Comparison of ENCODE assay signal across 8 cellular contexts in genomic region chr12:132560421-132560830, GRCh38. TPM values are rescaled to one million over a fixed set of nuclear protein-coding genes. Genes with fewer than 3 reads are reported as not detected.
DNase-seq lines count a peak whose midpoint lies in the region; ATAC-seq, FAIRE-seq and TF ChIP-seq lines count a peak whose summit lies in the region.

No MANE protein-coding gene starts in this region.

- in situ Hi-C loops in GM13977 (cut with MboI; ENCODE audit: low pct_unique_long_range_greater_than_20kb, low sequenced_read_pairs, unreplicated experiment) = no loop called here

- TF ChIP-seq RAD21 in A549 (conservative IDR thresholded peaks at IDR 0.05 in 1 of 2, IDR thresholded peaks at IDR 0.05 in 1 of 2) (no peak), SK-N-SH (IDR thresholded peaks at IDR 0.05; ENCODE audit: low read length) (no peak)

- H4K20me1 ChIP-seq in SK-N-SH (ENCODE audit: insufficient read depth) (peaks cover 33% of the 10 kb centered on the region), Karpas-422 (ENCODE audit: insufficient read depth, low read depth, low read length) (no peaks in the 10 kb centered on the region)

- TF ChIP-seq EP300 in A549 (IDR thresholded peaks at IDR 0.05) (no peak), SK-N-SH (IDR thresholded peaks at IDR 0.05; ENCODE audit: borderline replicate concordance in 1 of 2, low read depth in 1 of 2, low read length in 1 of 2) (no peak)

- H3K9me3 Mint-ChIP-seq in natural killer cell treated with Interleukin-12 subunit alpha and Interleukin-12 subunit beta and Interleukin-15 and Interleukin-18, amount 100 ng/mL, for 72 hours = no peaks in the 10 kb centered on the region

- H3K4me3 ChIP-seq in A549 (peak overlapping the region; percentile 91), SK-N-SH (ENCODE audit: low read depth in 2 of 2, low read length in 1 of 2) (peak overlapping the region; percentile 68 to 80), Karpas-422 (ENCODE audit: low read length) (no peak overlapping the region)

- TF ChIP-seq POLR2A in A549 (IDR thresholded peaks at IDR 0.05; ENCODE audit: low read length) = no peak

- peaks cover 0 to 3% of the 10 kb centered on the region in 2 experiments for H3K36me3 ChIP-seq in SK-N-SH (replicated peaks in 1 of 2; ENCODE audit: control insufficient read depth in 1 of 2, insufficient read depth in 2 of 2, low read length in 1 of 2)
- H3K36me3 ChIP-seq in Karpas-422 (ENCODE audit: insufficient read depth, low read length) = no peaks in the 10 kb centered on the region

- no peaks in the 10 kb centered on the region for H3K36me3 Mint-ChIP-seq in natural killer cell treated with Interleukin-12 subunit alpha and Interleukin-12 subunit beta and Interleukin-15 and Interleukin-18, amount 100 ng/mL, for 72 hours

- H2AFZ ChIP-seq in SK-N-SH (ENCODE audit: low read depth) (no peak overlapping the region), Karpas-422 (ENCODE audit: low read length) (no peak overlapping the region)

- no peaks in the 10 kb centered on the region for H3F3A ChIP-seq in SK-N-SH (replicated peaks; ENCODE audit: insufficient read depth)

- peaks cover 0 to 3% of the 10 kb centered on the region in 2 donors for H3K27me3 Mint-ChIP-seq in natural killer cell treated with Interleukin-12 subunit alpha and Interleukin-12 subunit beta and Interleukin-15 and Interleukin-18, amount 100 ng/mL, for 72 hours

- peak; percentile 39 to 44 for DNase-seq in A549 (ENCODE audit: low read depth in 1 of 2, low spot score in 1 of 2)
- peak; percentile 74 for DNase-seq in GM13977 (ENCODE audit: low spot score)
- peak; percentile 82 for DNase-seq in SK-N-SH
- no peak for DNase-seq in epithelial cell of prostate (ENCODE audit: low read depth, low spot score)
- DNase-seq in natural killer cell treated with Interleukin-12 subunit alpha and Interleukin-12 subunit beta and Interleukin-15 and Interleukin-18, amount 100 ng/mL, for 72 hours (ENCODE audit: low spot score) = no peak
- no peak for DNase-seq in RKO (ENCODE audit: low spot score)
- no peak for DNase-seq in Karpas-422

- ATAC-seq in A549 = peak; percentile 27 to 58
- ATAC-seq in natural killer cell treated with Interleukin-12 subunit alpha and Interleukin-12 subunit beta and Interleukin-15 and Interleukin-18, amount 100 ng/mL, for 72 hours = peak; percentile 20 to 25
- ATAC-seq in GM21447 (IDR thresholded peaks at IDR 0.05; ENCODE audit: unreplicated experiment) = no peak

- H3K4me1 Mint-ChIP-seq in natural killer cell treated with Interleukin-12 subunit alpha and Interleukin-12 subunit beta and Interleukin-15 and Interleukin-18, amount 100 ng/mL, for 72 hours (ENCODE audit: low read depth in 2 of 2) = peaks cover 0 to 10% of the 10 kb centered on the region in 2 donors

- H3K4me3 Mint-ChIP-seq in natural killer cell treated with Interleukin-12 subunit alpha and Interleukin-12 subunit beta and Interleukin-15 and Interleukin-18, amount 100 ng/mL, for 72 hours = peak overlapping the region; percentile 67

- H3K79me2 ChIP-seq in SK-N-SH (ENCODE audit: insufficient read depth) (peaks cover 8% of the 10 kb centered on the region; the same call in 1 of the 2 replicates), Karpas-422 (ENCODE audit: low read length) (no peaks in the 10 kb centered on the region)

- H3K9me3 ChIP-seq in A549 = no peaks in the 10 kb centered on the region
- no peaks in the 10 kb centered on the region for H3K9me3 ChIP-seq in SK-N-SH
- H3K9me3 ChIP-seq in Karpas-422 (ENCODE audit: low read length) = no peaks in the 10 kb centered on the region

- H3K27ac ChIP-seq in A549 = peak overlapping the region; percentile 80 to 91
- peak overlapping the region in 1 of 2 experiments; percentile 63; a peak in 2 of 4 replicates for H3K27ac ChIP-seq in SK-N-SH (ENCODE audit: low read depth in 2 of 2, low read length in 1 of 2)
- peak overlapping the region; percentile 43 for H3K27ac ChIP-seq in epithelial cell of prostate
- H3K27ac ChIP-seq in Karpas-422 (ENCODE audit: low read length) = no peak overlapping the region

- peak overlapping the region; percentile 62; the same call in 1 of the 2 replicates for H3K9ac ChIP-seq in SK-N-SH
- no peak overlapping the region for H3K9ac ChIP-seq in Karpas-422 (ENCODE audit: low read length)

- H3K27ac Mint-ChIP-seq in natural killer cell treated with Interleukin-12 subunit alpha and Interleukin-12 subunit beta and Interleukin-15 and Interleukin-18, amount 100 ng/mL, for 72 hours = no peak overlapping the region

- H3K27me3 ChIP-seq in SK-N-SH (ENCODE audit: insufficient read depth) = no peaks in the 10 kb centered on the region
- no peaks in the 10 kb centered on the region for H3K27me3 ChIP-seq in Karpas-422 (ENCODE audit: low read length)

- no CpG with 5 or more reads among the region's 49 CpGs for WGBS in A549 (ENCODE audit: missing lambda C conversion rate)
- WGBS in SK-N-SH (ENCODE audit: low lambda C conversion rate) = 0% methylated on average over 5 of the region's 49 CpGs

- H3K9me2 ChIP-seq in SK-N-SH (no peaks in the 10 kb centered on the region), Karpas-422 (replicated peaks; ENCODE audit: insufficient read depth, low read length) (no peaks in the 10 kb centered on the region)

- CTCF ChIA-PET in A549 (lab: Yijun Ruan, JAX) = interaction anchor here (0.8 to 9.0 kb wide), 23 partner anchors 9 to 435 kb away, joined by 3 to 108 read pairs (median 5); no protein-coding TSS in a partner anchor
- CTCF ChIA-PET in SK-N-SH (lab: Yijun Ruan, JAX) = interaction anchor here (0.8 to 5.9 kb wide), 16 partner anchors 9 to 146 kb away, joined by 3 to 80 read pairs (median 5); no protein-coding TSS in a partner anchor

- POLR2A ChIA-PET in A549 (lab: Yijun Ruan, JAX) (no interaction called here), SK-N-SH (lab: Yijun Ruan, JAX) (no interaction called here)

- TF ChIP-seq CTCF in A549 (IDR thresholded peaks at IDR 0.05) (no peak), GM13977 (IDR thresholded peaks at IDR 0.05; ENCODE audit: extremely low read depth, insufficient read depth, missing control alignments) (no peak), SK-N-SH (IDR thresholded peaks at IDR 0.05) (no peak)

- FAIRE-seq in A549 (lab: Jason Lieb, UNC) = no peak

- H3K4me2 ChIP-seq in A549 = peak overlapping the region; percentile 96
- H3K4me2 ChIP-seq in SK-N-SH = peak overlapping the region; percentile 98
- H3K4me2 ChIP-seq in Karpas-422 (ENCODE audit: low read depth, low read length, poor library complexity, severe bottlenecking) = no peak overlapping the region

- H3K4me1 ChIP-seq in A549 = peaks cover 10% of the 10 kb centered on the region; the same call in 2 of the 3 replicates
- H3K4me1 ChIP-seq in SK-N-SH (ENCODE audit: control insufficient read depth in 1 of 2, insufficient read depth in 2 of 2, low read depth in 1 of 2, low read length in 1 of 2) = peaks cover 0 to 11% of the 10 kb centered on the region in 2 experiments; a peak in 1 of 4 replicates
- H3K4me1 ChIP-seq in Karpas-422 (ENCODE audit: low read length) = peaks cover 5% of the 10 kb centered on the region

TF ChIP-seq in A549, 52 proteins besides CTCF, POLR2A, EP300 and RAD21:
- 0 out of 2 replicates have a peak, but pooled peaks have one; percentile 15 for TF ChIP-seq MAX (IDR thresholded peaks at IDR 0.05)
- TF ChIP-seq KDM1A (IDR thresholded peaks at IDR 0.05; ENCODE audit: low read depth) = no peak
- peak; percentile 59; the same call in 1 of the 2 replicates for TF ChIP-seq MYC (IDR thresholded peaks at IDR 0.05; ENCODE audit: borderline replicate concordance, low read length)
TF ChIP-seq in A549: peak in this region for 2.

TF ChIP-seq in SK-N-SH, 30 proteins besides CTCF, POLR2A, EP300 and RAD21:
- no peak for TF ChIP-seq USF2 (IDR thresholded peaks at IDR 0.05; ENCODE audit: borderline replicate concordance, low read depth, low read length)
- TF ChIP-seq MAX (IDR thresholded peaks at IDR 0.05; ENCODE audit: low read depth) = 0 out of 2 replicates have a peak, but pooled peaks have one; percentile 12
- TF ChIP-seq RXRA (IDR thresholded peaks at IDR 0.05; ENCODE audit: borderline replicate concordance, low read depth) = no peak

RNA-seq across cellular contexts. Expression of gene LRCOL1, which starts 50.0 kb away (rescaled TPM):
- not detected in 2 replicates for polyA plus RNA-seq in A549 (2011; rRNA removed)
- not detected in 2 replicates for polyA plus RNA-seq in A549 (2012; cell fraction: cytosol; rRNA removed)
- polyA plus RNA-seq in A549 (2012; cell fraction: nucleus; rRNA removed) = not detected in 2 replicates
- polyA plus RNA-seq in A549 (2017; fragmentation: RNase III; extraction: RNeasy Plus Mini Kit Qiagen cat#74134 plus additional on column Dnase treatment) = not detected in 3 replicates
- not detected in 2 replicates for polyA minus RNA-seq in A549 (2011; rRNA and poly(A)+ RNA removed)
- 0.44 and 1.1 TPM in 2 replicates for polyA plus RNA-seq in SK-N-SH (2012; rRNA removed)
- polyA plus RNA-seq in SK-N-SH (2012; cell fraction: cytosol; rRNA removed) = 0.04 and 0.10 TPM in 2 replicates
- polyA plus RNA-seq in SK-N-SH (2012; cell fraction: nucleus; rRNA removed) = 6.2 and 6.7 TPM in 2 replicates
- not detected for total RNA-seq in natural killer cell treated with Interleukin-12 subunit alpha and Interleukin-12 subunit beta and Interleukin-15 and Interleukin-18, amount 100 ng/mL, for 72 hours
- not detected in 2 replicates for total RNA-seq in Karpas-422 (2014; rRNA removed; shearing (Covaris generic); ENCODE audit: low replicate concordance)

RNA-seq across cellular contexts. Expression of gene P2RX2, which starts 58.1 kb away (rescaled TPM):
- polyA plus RNA-seq in A549 (2011; rRNA removed) (not detected in 2 replicates), A549 (2017; fragmentation: RNase III; extraction: RNeasy Plus Mini Kit Qiagen cat#74134 plus additional on column Dnase treatment) (not detected in 3 replicates), SK-N-SH (2012; rRNA removed) (0.03 TPM in 1 of 2 replicates, not detected in the other)
- polyA plus RNA-seq in A549 (2012; cell fraction: cytosol; rRNA removed) = 0.04 TPM in 1 of 2 replicates, not detected in the other
- polyA plus RNA-seq in A549 (2012; cell fraction: nucleus; rRNA removed) = 0.23 and 0.28 TPM in 2 replicates
- polyA minus RNA-seq in A549 (2011; rRNA and poly(A)+ RNA removed) = not detected in 2 replicates
- not detected in 2 replicates for polyA plus RNA-seq in SK-N-SH (2012; cell fraction: cytosol; rRNA removed)
- 0.02 and 0.15 TPM in 2 replicates for polyA plus RNA-seq in SK-N-SH (2012; cell fraction: nucleus; rRNA removed)
- not detected for total RNA-seq in natural killer cell treated with Interleukin-12 subunit alpha and Interleukin-12 subunit beta and Interleukin-15 and Interleukin-18, amount 100 ng/mL, for 72 hours
- total RNA-seq in Karpas-422 (2014; rRNA removed; shearing (Covaris generic); ENCODE audit: low replicate concordance) = not detected in 2 replicates

Comparison
In these comparisons a context has a peak if more than half of its experiments do, and no peak if none do; other contexts are left out.
1. DNase-seq: peak in A549 (2 of 2), GM13977 (single experiment) and SK-N-SH (single experiment); none in epithelial cell of prostate (single experiment), natural killer cell treated with Interleukin-12 subunit alpha and Interleukin-12 subunit beta and Interleukin-15 and Interleukin-18, amount 100 ng/mL, for 72 hours (single experiment), RKO (single experiment) and Karpas-422 (single experiment).
2. Of the 12 proteins assayed by ChIP-seq in both A549 and SK-N-SH: peak only in A549: none; only in SK-N-SH: none; in both: MAX; in neither: 11.